In the genomic region with DNA sequence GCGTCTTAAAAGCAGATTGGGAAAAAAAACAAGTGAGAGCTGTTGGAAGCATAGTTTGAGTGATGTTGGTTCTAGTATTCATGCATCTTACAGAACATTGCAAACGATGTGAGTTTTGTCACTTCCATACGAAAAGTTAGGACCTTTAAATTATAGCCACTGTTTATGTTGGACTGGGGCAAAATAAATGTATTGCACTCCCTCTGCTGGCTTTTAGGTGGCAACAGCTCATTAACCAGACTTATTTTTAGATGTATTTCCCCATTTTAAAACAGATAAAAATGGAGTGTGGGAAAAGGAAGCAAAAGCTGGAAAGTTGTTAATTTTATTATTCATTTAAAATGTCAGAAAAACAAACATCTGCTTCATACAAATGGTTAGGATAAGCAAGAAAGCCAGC, we compare ENCODE assay signal across 9 cellular contexts.
A peak's percentile ranks its signal among the peaks of the same experiment; 100 is the strongest.
DNase-seq lines count a peak whose midpoint lies in the region; ATAC-seq and TF ChIP-seq lines count a peak whose summit lies in the region.
"Had no signal": no experiment of that assay in that cellular context is flagged by ENCODE, and none has a peak within 500 bp of the region (broad histone marks: within the 10 kb centered on the region; RNA-seq: fewer than 3 reads in every experiment).

No MANE protein-coding gene starts in this region.

- peak overlapping the region in 10 of 59 donors; percentile 18 to 67 (median 41) for H3K27ac ChIP-seq in dorsolateral prefrontal cortex
- H3K27ac ChIP-seq in heart right ventricle = no peak overlapping the region

- H3K27me3 ChIP-seq in dorsolateral prefrontal cortex (no peaks in the 10 kb centered on the region), heart right ventricle (no peaks in the 10 kb centered on the region)

- no peaks in the 10 kb centered on the region for H3K4me1 ChIP-seq in heart right ventricle

- no peaks in the 10 kb centered on the region for H3K9me3 Mint-ChIP-seq in stimulated activated naive B cell treated with anti-CD40 and anti-IgM and Interleukin-4, amounts not matched to agents 10 μg/mL and 1 μg/mL and 100 μg/mL, for 72 hours
- H3K9me3 Mint-ChIP-seq: naive thymus-derived CD8-positive, alpha-beta T cell had no signal

- peak in 2 of 3 experiments; percentile 21 to 63 for DNase-seq in NCI-H1417 (lab: John Stamatoyannopoulos, UW)
- DNase-seq in NCI-H1417 treated with DMSO at 0.1 percent for 48 hours (lab: John Stamatoyannopoulos, UW) = no peak
- peak; percentile 12 for DNase-seq in NCI-H146 (lab: John Stamatoyannopoulos, UW)
- no peak for DNase-seq in dorsolateral prefrontal cortex
- DNase-seq in renal cortical epithelial cell (ENCODE audit: low read depth) = peak; percentile 51
- DNase-seq in stimulated activated naive B cell treated with anti-CD40 and anti-IgM and Interleukin-4, amounts not matched to agents 10 μg/mL and 1 μg/mL and 100 μg/mL, for 72 hours = no peak
- DNase-seq in heart right ventricle = no peak

- peaks cover 2 to 5% of the 10 kb centered on the region in 2 donors for H3K4me1 Mint-ChIP-seq in stimulated activated naive B cell treated with anti-CD40 and anti-IgM and Interleukin-4, amounts not matched to agents 10 μg/mL and 1 μg/mL and 100 μg/mL, for 72 hours

- no peak for ATAC-seq in GM18858 (IDR thresholded peaks at IDR 0.05; ENCODE audit: unreplicated experiment)
- ATAC-seq in stimulated activated naive B cell treated with anti-CD40 and anti-IgM and Interleukin-4, amounts not matched to agents 10 μg/mL and 1 μg/mL and 100 μg/mL, for 72 hours (replicated peaks) = no peak
- no peak for ATAC-seq in heart right ventricle
- ATAC-seq: naive thymus-derived CD8-positive, alpha-beta T cell had no signal

- no peaks in the 10 kb centered on the region for H3K27me3 Mint-ChIP-seq in stimulated activated naive B cell treated with anti-CD40 and anti-IgM and Interleukin-4, amounts not matched to agents 10 μg/mL and 1 μg/mL and 100 μg/mL, for 72 hours

- H3K27ac Mint-ChIP-seq in stimulated activated naive B cell treated with anti-CD40 and anti-IgM and Interleukin-4, amounts not matched to agents 10 μg/mL and 1 μg/mL and 100 μg/mL, for 72 hours = no peak overlapping the region
- H3K27ac Mint-ChIP-seq: naive thymus-derived CD8-positive, alpha-beta T cell had no signal

- H3K9me3 ChIP-seq in heart right ventricle = no peaks in the 10 kb centered on the region

- H3K4me3 Mint-ChIP-seq in stimulated activated naive B cell treated with anti-CD40 and anti-IgM and Interleukin-4, amounts not matched to agents 10 μg/mL and 1 μg/mL and 100 μg/mL, for 72 hours = no peak overlapping the region
- H3K4me3 Mint-ChIP-seq: naive thymus-derived CD8-positive, alpha-beta T cell had no signal

- peak overlapping the region in 1 of 59 donors; percentile 2 for H3K4me3 ChIP-seq in dorsolateral prefrontal cortex
- H3K4me3 ChIP-seq in heart right ventricle = no peak overlapping the region

- 42 to 45% methylated on average over 3 of the region's 3 CpGs for WGBS in heart right ventricle, 2 donors

- no peaks in the 10 kb centered on the region for H3K36me3 ChIP-seq in heart right ventricle

- H3K36me3 Mint-ChIP-seq in stimulated activated naive B cell treated with anti-CD40 and anti-IgM and Interleukin-4, amounts not matched to agents 10 μg/mL and 1 μg/mL and 100 μg/mL, for 72 hours = no peaks in the 10 kb centered on the region
- H3K36me3 Mint-ChIP-seq: naive thymus-derived CD8-positive, alpha-beta T cell had no signal

- intact Hi-C loops in dorsolateral prefrontal cortex (cut with DNase I) = loop anchor here (1.0 to 10.0 kb wide), 5 partner anchors 83 to 334 kb away; partner anchors contain the start of gene LGR5 (in 1 of the 2)
- intact Hi-C loops in heart right ventricle (cut with DNase I) = loop anchor here in 2 of 10 donors (10.0 kb wide), 1 partner anchor 137 kb away; no protein-coding TSS in a partner anchor

- TF ChIP-seq CTCF in dorsolateral prefrontal cortex (IDR thresholded peaks at IDR 0.05 in 54 of 56, conservative IDR thresholded peaks at IDR 0.05 in 2 of 56; ENCODE audit: low read depth in 1 of 56, partially characterized antibody in 56 of 56) (peak in 55 of 56 donors; percentile 42 to 82 (median 60)), heart right ventricle (IDR thresholded peaks at IDR 0.05) (peak in 3 of 9 donors; percentile 17 to 39 (median 21))

Comparison
In these comparisons a context has a peak if more than half of its experiments do, and no peak if none do; other contexts are left out.
1. DNase-seq: peak in NCI-H1417 (2 of 3), NCI-H146 (single experiment) and renal cortical epithelial cell (single experiment); none in NCI-H1417 treated with DMSO at 0.1 percent for 48 hours (single experiment), dorsolateral prefrontal cortex (0 of 10), stimulated activated naive B cell treated with anti-CD40 and anti-IgM and Interleukin-4, amounts not matched to agents 10 μg/mL and 1 μg/mL and 100 μg/mL, for 72 hours (single experiment) and heart right ventricle (0 of 2).